9 cellular contexts compared by ENCODE assay signal in genomic region chr20:52972965-52973819, GRCh38. TPM values are rescaled to one million over a fixed set of nuclear protein-coding genes. Genes with fewer than 3 reads are reported as not detected.
DNase-seq lines count a peak whose midpoint lies in the region; ATAC-seq, FAIRE-seq and TF ChIP-seq lines count a peak whose summit lies in the region.
"Had no signal": no experiment of that assay in that cellular context is flagged by ENCODE, and none has a peak within 500 bp of the region (broad histone marks: within the 10 kb centered on the region; RNA-seq: fewer than 3 reads in every experiment).

No MANE protein-coding gene starts in this region.

- peak overlapping the region; percentile 93 for H3K4me3 ChIP-seq in cardiac muscle cell

- H3K27me3 ChIP-seq in cardiac muscle cell = no peaks in the 10 kb centered on the region

- no peak for FAIRE-seq in D721Med (lab: Jason Lieb, UNC)

- no peaks in the 10 kb centered on the region for H3K36me3 ChIP-seq in cardiac muscle cell

- no peaks in the 10 kb centered on the region for H3K9me3 ChIP-seq in cardiac muscle cell (ENCODE audit: low read depth)

- H3K27ac ChIP-seq in cardiac muscle cell = no peak overlapping the region

- DNase-seq in NCI-H2107 (lab: John Stamatoyannopoulos, UW) (peak; percentile 29), activated T-helper 1 cell treated with Interleukin-2 at 50 U/mL for 16 hours (ENCODE audit: low read depth) (peak; percentile 10), cardiac muscle cell (ENCODE audit: low read depth in 1 of 2, low spot score in 1 of 2) (peak; percentile 12 to 69), retina (peak; percentile 77), D721Med (ENCODE audit: insufficient read length, low spot score) (no peak), GOT3 (lab: John Stamatoyannopoulos, UW) (no peak)

- H3K4me1 ChIP-seq in cardiac muscle cell (ENCODE audit: low read depth) = peaks cover 31% of the 10 kb centered on the region

- ATAC-seq in GM18873 (IDR thresholded peaks at IDR 0.05; ENCODE audit: low FRiP score, unreplicated experiment) (no peak), GM21528 (IDR thresholded peaks at IDR 0.05; ENCODE audit: low FRiP score, unreplicated experiment) (no peak)

- no peak for TF ChIP-seq CTCF in cardiac muscle cell (IDR thresholded peaks at IDR 0.05; ENCODE audit: low read depth, low read length)
- no peak for TF ChIP-seq CTCF in D721Med (IDR thresholded peaks at IDR 0.05; ENCODE audit: insufficient read depth, missing control alignments)

RNA-seq across cellular contexts. Expression of gene TSHZ2, which starts 1.0 kb away (rescaled TPM):
- total RNA-seq in cardiac muscle cell = 17.3 and 32.0 TPM in 2 replicates
- 10.4 and 16.5 TPM in 2 replicates for polyA plus RNA-seq in cardiac muscle cell
- total RNA-seq: NCI-H460 had no signal

Comparison
In these comparisons a context has a peak if more than half of its experiments do, and no peak if none do; other contexts are left out.
1. DNase-seq: peak in NCI-H2107 (single experiment), activated T-helper 1 cell treated with Interleukin-2 at 50 U/mL for 16 hours (single experiment), cardiac muscle cell (2 of 2) and retina (single experiment); none in D721Med (single experiment) and GOT3 (single experiment).